9 cellular contexts compared by ENCODE assay signal in the genomic region with DNA sequence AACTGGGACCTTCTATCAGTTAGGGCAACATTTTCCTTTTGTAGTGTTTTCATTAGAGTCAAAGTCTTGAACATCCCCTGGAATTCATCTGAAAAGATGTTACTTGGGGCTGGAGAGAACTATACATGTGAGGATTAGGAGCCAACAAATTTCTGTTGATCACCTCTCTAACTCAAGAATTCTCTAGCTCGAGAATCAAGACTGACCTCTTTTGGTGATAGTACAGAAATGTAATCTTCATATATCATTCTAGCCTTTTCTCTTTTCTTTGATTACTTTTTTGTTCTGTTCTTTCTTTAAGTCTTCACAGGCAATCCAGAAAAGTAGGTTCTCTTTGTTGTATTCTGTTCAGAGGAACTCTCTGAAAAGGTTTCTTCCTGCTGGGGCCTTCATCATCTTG. TPM values are rescaled to one million over a fixed set of nuclear protein-coding genes. Genes with fewer than 3 reads are reported as not detected.
DNase-seq lines count a peak whose midpoint lies in the region; ATAC-seq, FAIRE-seq and TF ChIP-seq lines count a peak whose summit lies in the region.
"Had no signal": no experiment of that assay in that cellular context is flagged by ENCODE, and none has a peak within 500 bp of the region (broad histone marks: within the 10 kb centered on the region; RNA-seq: fewer than 3 reads in every experiment).

No MANE protein-coding gene starts in this region.

- peaks cover 4% of the 10 kb centered on the region; the same call in 1 of the 2 replicates for H3F3A ChIP-seq in GM23248 (ENCODE audit: insufficient read depth)

- no peak overlapping the region for H4K91ac ChIP-seq in IMR-90 (ENCODE audit: insufficient read depth, low read depth, low read length)

- no peak for TF ChIP-seq EP300 in GM12878 (IDR thresholded peaks at IDR 0.05; ENCODE audit: borderline replicate concordance in 1 of 2, control insufficient read depth in 1 of 2, low read depth in 2 of 2, low read length in 2 of 2)

- CTCF ChIA-PET in CD8-positive, alpha-beta T cell (lab: Charles Lee): interaction anchor here (0.9 to 2.3 kb wide), 11 partner anchors 8 to 178 kb away, joined by 3 to 9 read pairs (median 3); no protein-coding TSS in a partner anchor
- CTCF ChIA-PET in IMR-90 (lab: Yijun Ruan, JAX) (interaction anchor here (0.7 to 1.0 kb wide), 2 partner anchors 11 to 61 kb away, joined by 3 read pairs; no protein-coding TSS in a partner anchor), GM12878 (lab: Yijun Ruan, JAX) (interaction anchor here (0.7 to 13.8 kb wide), 21 partner anchors 10 to 225 kb away, joined by 3 to 160 read pairs (median 4); partner anchors contain the start of gene SLC25A15)

- H3K36me3 ChIP-seq in CD8-positive, alpha-beta T cell (ENCODE audit: insufficient read depth, low read length): no peaks in the 10 kb centered on the region
- H3K36me3 ChIP-seq in IMR-90 (ENCODE audit: control insufficient read depth, insufficient read depth, low read length) (no peaks in the 10 kb centered on the region), GM12878 (ENCODE audit: control insufficient read depth in 2 of 2, insufficient read depth in 2 of 2, low read length in 1 of 2) (peaks cover 0 to 9% of the 10 kb centered on the region in 2 experiments; a peak in 2 of 4 replicates), GM23248 (ENCODE audit: low read depth) (no peaks in the 10 kb centered on the region)
- H3K36me3 ChIP-seq: gastrocnemius medialis had no signal

- H3K9me2 ChIP-seq in GM23248 (ENCODE audit: insufficient read depth): no peaks in the 10 kb centered on the region

- H3K4me3 Mint-ChIP-seq in CD8-positive, alpha-beta T cell: peak overlapping the region; percentile 43
- no peak overlapping the region for H3K4me3 Mint-ChIP-seq in natural killer cell

- no peaks in the 10 kb centered on the region for H3K27me3 Mint-ChIP-seq in CD8-positive, alpha-beta T cell (ENCODE audit: low read depth)
- H3K27me3 Mint-ChIP-seq in natural killer cell (ENCODE audit: low read depth in 2 of 2): no peaks in the 10 kb centered on the region

- H3K9me1 ChIP-seq in IMR-90 (ENCODE audit: insufficient read depth, low read length): peaks cover 3% of the 10 kb centered on the region

- no peak overlapping the region for H2BK5ac ChIP-seq in IMR-90 (ENCODE audit: low read depth, low read length, poor library complexity, severe bottlenecking)

- H3K9me3 Mint-ChIP-seq in CD8-positive, alpha-beta T cell: no peaks in the 10 kb centered on the region
- no peaks in the 10 kb centered on the region for H3K9me3 Mint-ChIP-seq in natural killer cell

- no peak overlapping the region for H2AK9ac ChIP-seq in IMR-90 (replicated peaks; ENCODE audit: low read depth, low read length, poor library complexity)

- POLR2A ChIA-PET in CD8-positive, alpha-beta T cell (lab: Charles Lee): interaction anchor here (0.6 to 1.7 kb wide), 6 partner anchors 9 to 68 kb away, joined by 3 to 5 read pairs (median 3); partner anchors contain the start of gene ELF1
- POLR2A ChIA-PET in IMR-90 (lab: Charles Lee; ENCODE audit: unreplicated experiment) (interaction anchor here (1.0 kb wide), 1 partner anchor 203 kb away, joined by 3 read pairs; the partner anchor contains the start of gene SLC25A15), GM12878 (lab: Charles Lee) (interaction anchor here (1.0 to 1.9 kb wide), 3 partner anchors 16 to 22 kb away, joined by 4 to 6 read pairs (median 5); no protein-coding TSS in a partner anchor)

- H2BK120ac ChIP-seq in IMR-90 (ENCODE audit: low read depth, low read length): no peak overlapping the region

- no peaks in the 10 kb centered on the region for H3K27me3 ChIP-seq in CD8-positive, alpha-beta T cell (ENCODE audit: insufficient read depth, low read length)
- H3K27me3 ChIP-seq in IMR-90 (ENCODE audit: control insufficient read depth, insufficient read depth, low read length) (no peaks in the 10 kb centered on the region), GM12878 (replicated peaks in 1 of 2; ENCODE audit: control insufficient read depth in 2 of 2, insufficient read depth in 2 of 2, low read length in 1 of 2) (no peaks in the 10 kb centered on the region), GM23248 (replicated peaks; ENCODE audit: insufficient read depth) (no peaks in the 10 kb centered on the region)
- H3K27me3 ChIP-seq: gastrocnemius medialis had no signal

- peaks cover 83% of the 10 kb centered on the region for H3K4me1 Mint-ChIP-seq in CD8-positive, alpha-beta T cell (ENCODE audit: low read depth)
- peaks cover 66 to 69% of the 10 kb centered on the region in 2 donors for H3K4me1 Mint-ChIP-seq in natural killer cell

- no peak overlapping the region for H3K14ac ChIP-seq in IMR-90 (replicated peaks; ENCODE audit: low read depth, low read length)

- no peak overlapping the region for H2BK20ac ChIP-seq in IMR-90 (ENCODE audit: low read depth, low read length)

- RAD21 ChIA-PET in GM12878 (lab: Charles Lee; ENCODE audit: unreplicated experiment): interaction anchor here (1.0 to 4.0 kb wide), 17 partner anchors 8 to 218 kb away, joined by 3 to 29 read pairs (median 4); partner anchors contain the start of genes ELF1 and WBP4

- no peak overlapping the region for H3K4me2 ChIP-seq in IMR-90 (ENCODE audit: low read depth, low read length)
- peak overlapping the region; percentile 59 for H3K4me2 ChIP-seq in GM12878 (ENCODE audit: control insufficient read depth, insufficient read depth)
- no peak overlapping the region for H3K4me2 ChIP-seq in GM23248 (ENCODE audit: unreplicated experiment)

- peak; percentile 47 for TF ChIP-seq CTCF in CD8-positive, alpha-beta T cell (IDR thresholded peaks at IDR 0.05)
- TF ChIP-seq CTCF in IMR-90 (conservative IDR thresholded peaks at IDR 0.05; ENCODE audit: low read depth, low read length) (no peak), GM12878 (IDR thresholded peaks at IDR 0.05 in 2 of 3, conservative IDR thresholded peaks at IDR 0.05 in 1 of 3; ENCODE audit: control insufficient read depth in 2 of 3, extremely low read depth in 1 of 3, insufficient read depth in 1 of 3, low read depth in 3 of 3, low read length in 3 of 3) (peak; percentile 10 to 49 (median 12); a peak in 4 of 6 replicates), natural killer cell (IDR thresholded peaks at IDR 0.05) (no peak)

- TF ChIP-seq RAD21 in IMR-90 (IDR thresholded peaks at IDR 0.05; ENCODE audit: low read length) (no peak), GM12878 (IDR thresholded peaks at IDR 0.05; ENCODE audit: insufficient read depth, low read depth, low read length) (peak; percentile 51)

- H2BK15ac ChIP-seq in IMR-90 (ENCODE audit: low read depth, low read length): no peak overlapping the region

- intact Hi-C loops in CD8-positive, alpha-beta T cell (cut with DNase I, micrococcal nuclease): loop anchor here (1.0 to 10.0 kb wide), 5 partner anchors 9 to 218 kb away; partner anchors contain the start of gene MRPS31 (in 1 of the 2)
- intact Hi-C loops in IMR-90 (cut with micrococcal nuclease): no loop called here
- intact Hi-C loops in GM12878 (cut with micrococcal nuclease; ENCODE audit: unreplicated experiment): no loop called here
- intact Hi-C loops in natural killer cell (cut with micrococcal nuclease): no loop called here

- no peak overlapping the region for H2AFZ ChIP-seq in IMR-90 (replicated peaks; ENCODE audit: low read length, poor library complexity)
- H2AFZ ChIP-seq in GM12878 (ENCODE audit: control insufficient read depth, low read depth, low read length): no peak overlapping the region
- H2AFZ ChIP-seq in GM23248: no peak overlapping the region

- no peak for DNase-seq in CD8-positive, alpha-beta T cell
- DNase-seq in IMR-90: no peak
- no peak for DNase-seq in GM12878 (ENCODE audit: low read depth, low spot score)
- DNase-seq in natural killer cell: no peak
- no peak for DNase-seq in GM23248
- no peak for DNase-seq in SIG-M5 (lab: John Stamatoyannopoulos, UW)
- no peak for DNase-seq in NOMO-1 treated with DMSO at 0.1 percent for 48 hours (lab: John Stamatoyannopoulos, UW; ENCODE audit: unreplicated experiment)
- DNase-seq in NCI-H510A (lab: John Stamatoyannopoulos, UW): no peak
- DNase-seq: gastrocnemius medialis had no signal

- FAIRE-seq in GM12878 (lab: Jason Lieb, UNC): no peak

- H4K8ac ChIP-seq in IMR-90 (ENCODE audit: low read depth in 2 of 2, low read length in 2 of 2): no peak overlapping the region

- H3K23ac ChIP-seq in IMR-90 (ENCODE audit: low read depth, low read length): no peak overlapping the region

- peaks cover 88% of the 10 kb centered on the region for H3K4me1 ChIP-seq in CD8-positive, alpha-beta T cell (ENCODE audit: insufficient read depth, low read length)
- H3K4me1 ChIP-seq in IMR-90 (ENCODE audit: control insufficient read depth, insufficient read depth, low read length) (no peaks in the 10 kb centered on the region), GM12878 (ENCODE audit: control insufficient read depth, insufficient read depth, low read length) (peaks cover 46% of the 10 kb centered on the region), GM23248 (ENCODE audit: insufficient read depth) (peaks cover 6% of the 10 kb centered on the region)

- H3K56ac ChIP-seq in IMR-90 (ENCODE audit: extremely low read depth, insufficient read depth, low read length): no peak overlapping the region

- BruUV-seq in IMR-90 (replicated peaks; lab: Mats Ljungman, UMichigan) (no TSS peak), GM12878 (replicated peaks; lab: Mats Ljungman, UMichigan) (no TSS peak)

- H4K5ac ChIP-seq in IMR-90 (ENCODE audit: low read depth, low read length): no peak overlapping the region

- no CpG with 5 or more reads among the region's 1 CpG for WGBS in IMR-90 (ENCODE audit: extremely low coverage in 2 of 2, insufficient read length in 1 of 2), 2 experiments
- 0% methylated on average over 1 of the region's 1 CpG for WGBS in GM12878 (ENCODE audit: insufficient coverage, insufficient replicate concordance, low lambda C conversion rate, missing lambda C conversion rate)
- 79 to 96% methylated on average over 1 of the region's 1 CpG for WGBS in GM23248 (ENCODE audit: low coverage in 1 of 2, low lambda C conversion rate in 2 of 2, missing lambda C conversion rate in 2 of 2), 2 experiments

- H3K79me2 ChIP-seq in GM12878 (ENCODE audit: control insufficient read depth, insufficient read depth, low read length) (peaks cover 99% of the 10 kb centered on the region), GM23248 (ENCODE audit: insufficient read depth) (peaks cover 100% of the 10 kb centered on the region)

- H2AK5ac ChIP-seq in IMR-90 (ENCODE audit: low read depth, low read length): no peak overlapping the region

- H4K20me1 ChIP-seq in IMR-90 (ENCODE audit: insufficient read depth, low read length) (peaks cover 18% of the 10 kb centered on the region), GM12878 (ENCODE audit: control insufficient read depth, insufficient read depth) (no peaks in the 10 kb centered on the region; the same call in none of the 2 replicates), GM23248 (ENCODE audit: insufficient read depth) (peaks cover 16% of the 10 kb centered on the region)

- in situ Hi-C loops in IMR-90 (cut with MboI; ENCODE audit: low sequenced_read_pairs): no loop called here
- in situ Hi-C loops in GM12878 (cut with MboI): no loop called here
- in situ Hi-C loops in GM23248 (cut with MboI): no loop called here

- H3K4ac ChIP-seq in IMR-90 (ENCODE audit: low read depth, low read length): no peak overlapping the region

- H3K4me3 ChIP-seq in CD8-positive, alpha-beta T cell (ENCODE audit: low read depth, low read length): no peak overlapping the region
- H3K4me3 ChIP-seq in IMR-90 (ENCODE audit: insufficient read depth, low read depth, low read length): no peak overlapping the region
- no peak overlapping the region for H3K4me3 ChIP-seq in GM12878
- no peak overlapping the region for H3K4me3 ChIP-seq in GM23248
- H3K4me3 ChIP-seq: gastrocnemius medialis had no signal

- no peaks in the 10 kb centered on the region for H3K9me3 ChIP-seq in CD8-positive, alpha-beta T cell (ENCODE audit: low read length)
- H3K9me3 ChIP-seq in IMR-90 (ENCODE audit: control insufficient read depth, insufficient read depth, low read length): no peaks in the 10 kb centered on the region
- H3K9me3 ChIP-seq in GM12878 (replicated peaks; ENCODE audit: control insufficient read depth, insufficient read depth, low read length): peaks cover 1% of the 10 kb centered on the region
- H3K9me3 ChIP-seq in GM23248 (ENCODE audit: low read depth): no peaks in the 10 kb centered on the region
- H3K9me3 ChIP-seq: gastrocnemius medialis had no signal

- peaks cover 18 to 49% of the 10 kb centered on the region in 2 experiments; a peak in 3 of 4 replicates for H3K79me1 ChIP-seq in IMR-90 (ENCODE audit: low read depth in 1 of 2, low read length in 2 of 2)

- no peak for TF ChIP-seq POLR2A in IMR-90 (IDR thresholded peaks at IDR 0.05; ENCODE audit: low read depth, low read length)
- TF ChIP-seq POLR2A in GM12878 (IDR thresholded peaks at IDR 0.05; ENCODE audit: low read depth, low read length): no peak

- dilution Hi-C loops in IMR-90 (cut with HindIII; ENCODE audit: low sequenced_read_pairs, unreplicated experiment): no loop called here

- H3K9ac ChIP-seq in IMR-90 (ENCODE audit: low read depth, low read length) (no peak overlapping the region), GM12878 (ENCODE audit: control insufficient read depth, insufficient read depth, low read length) (no peak overlapping the region), GM23248 (no peak overlapping the region)

- H3K27ac ChIP-seq in CD8-positive, alpha-beta T cell (ENCODE audit: low read depth, low read length): no peak overlapping the region
- H3K27ac ChIP-seq in IMR-90 (ENCODE audit: insufficient read depth, low read length) (no peak overlapping the region), GM12878 (ENCODE audit: control insufficient read depth, insufficient read depth) (peak overlapping the region; percentile 92), GM23248 (no peak overlapping the region)
- H3K27ac ChIP-seq: gastrocnemius medialis had no signal

- H3K27ac Mint-ChIP-seq in CD8-positive, alpha-beta T cell: peak overlapping the region; percentile 86
- peak overlapping the region; percentile 85 to 88 for H3K27ac Mint-ChIP-seq in natural killer cell

- SMC1A ChIA-PET in GM12878 (lab: Charles Lee; ENCODE audit: uncharacterized antibody, unreplicated experiment): interaction anchor here (1.3 to 16.0 kb wide), 10 partner anchors 10 to 215 kb away, joined by 3 to 308 read pairs (median 10); partner anchors contain the start of gene ELF1

- peaks cover 17% of the 10 kb centered on the region for H3K36me3 Mint-ChIP-seq in CD8-positive, alpha-beta T cell
- no peaks in the 10 kb centered on the region for H3K36me3 Mint-ChIP-seq in natural killer cell

- peak; percentile 52 for ATAC-seq in CD8-positive, alpha-beta T cell
- ATAC-seq in IMR-90 (ENCODE audit: low read depth): peak; percentile 49
- ATAC-seq in GM12878: peak; percentile 34
- ATAC-seq in natural killer cell: peak in 2 of 3 donors; percentile 43 to 51

- H3K18ac ChIP-seq in IMR-90 (ENCODE audit: low read depth, low read length): no peak overlapping the region

RNA-seq across cellular contexts. Expression of gene ELF1, which starts 26.4 kb away (rescaled TPM):
- total RNA-seq in CD8-positive, alpha-beta T cell: 100 to 1,000 TPM; 308 to 313 TPM
- 27.6 and 36.9 TPM in 2 replicates for total RNA-seq in IMR-90 (2012; rRNA removed)
- polyA plus RNA-seq in IMR-90 (2012; rRNA removed): 23.7 and 25.4 TPM in 2 replicates
- polyA plus RNA-seq in IMR-90 (2012; cell fraction: cytosol; rRNA removed): 11.7 and 15.9 TPM in 2 replicates
- 10.8 and 27.3 TPM in 2 replicates for polyA plus RNA-seq in IMR-90 (2012; cell fraction: nucleus; rRNA removed; ENCODE audit: low replicate concordance)
- total RNA-seq in GM12878 (2013; cell fraction: nucleolus; rRNA removed): 78.0 and 86.2 TPM in 2 replicates
- total RNA-seq in GM12878 (2014; rRNA removed): 45.7 and 49.2 TPM in 2 replicates
- 55.1 and 59.4 TPM in 2 replicates for total RNA-seq in GM12878 (2014; rRNA removed; fragmentation: Illumina TruSeq; extraction: Trizol)
- 70.5 and 74.2 TPM in 2 replicates for total RNA-seq in GM12878 (2021)
- 22.7 TPM for polyA plus RNA-seq in GM12878 (2011; ENCODE audit: low read depth)
- polyA plus RNA-seq in GM12878 (2011; rRNA removed): 83.5 and 97.6 TPM in 2 replicates
- polyA plus RNA-seq in GM12878 (2011; cell fraction: cytosol; rRNA removed): 55.7 and 60.5 TPM in 2 replicates
- 49.6 and 50.3 TPM in 2 replicates for polyA plus RNA-seq in GM12878 (2011; cell fraction: nucleus; rRNA removed)
- polyA plus RNA-seq in GM12878 (2012): 35.2 and 60.8 TPM in 2 replicates
- 91.6 and 118 TPM in 2 replicates for polyA plus RNA-seq in GM12878 (2014; fragmentation: Illumina TruSeq; extraction: Trizol)
- 10 to 100 TPM; 43.3 to 43.5 TPM for polyA plus RNA-seq in GM12878 (2014; fragmentation: Nextera tagmentation; extraction: Ambion mirVana)
- polyA plus RNA-seq in GM12878 (2014; rRNA removed): 46.8 and 47.9 TPM in 2 replicates
- 10 to 100 TPM; 56.2 to 64.0 TPM for polyA plus RNA-seq in GM12878 (2016; fragmentation: Nextera tagmentation; extraction: Ambion mirVana)
- 93.0 and 151 TPM in 2 replicates for polyA minus RNA-seq in GM12878 (2011; rRNA and poly(A)+ RNA removed)
- polyA minus RNA-seq in GM12878 (2011; cell fraction: cytosol; rRNA and poly(A)+ RNA removed): 33.3 and 41.4 TPM in 2 replicates
- 49.9 and 69.4 TPM in 2 replicates for polyA minus RNA-seq in GM12878 (2011; cell fraction: nucleus; rRNA and poly(A)+ RNA removed)
- total RNA-seq in natural killer cell: 100 to 1,000 TPM; 174 to 216 (median 193) TPM
- 36.1 and 43.8 TPM in 2 replicates for total RNA-seq in GM23248 (2014; rRNA removed; shearing (Covaris generic))
- polyA plus RNA-seq in GM23248 (2016; fragmentation: Nextera tagmentation; extraction: Ambion mirVana): 39.9 and 42.7 TPM in 2 replicates

Comparison
In these comparisons a context has a peak if more than half of its experiments do, and no peak if none do; other contexts are left out.
1. CTCF ChIP-seq: peak in CD8-positive, alpha-beta T cell (single experiment) and GM12878 (3 of 3); none in IMR-90 (single experiment) and natural killer cell (single experiment).
2. intact Hi-C loops: an anchor here in CD8-positive, alpha-beta T cell (1.0 to 10.0 kb wide); none called in IMR-90, GM12878 and natural killer cell.
3. Peak in every context shown above with its lines, with median percentiles within 50 percentile points of each other: ATAC-seq.